Comparison of ENCODE assay signal across 15 cellular contexts in the genomic region with DNA sequence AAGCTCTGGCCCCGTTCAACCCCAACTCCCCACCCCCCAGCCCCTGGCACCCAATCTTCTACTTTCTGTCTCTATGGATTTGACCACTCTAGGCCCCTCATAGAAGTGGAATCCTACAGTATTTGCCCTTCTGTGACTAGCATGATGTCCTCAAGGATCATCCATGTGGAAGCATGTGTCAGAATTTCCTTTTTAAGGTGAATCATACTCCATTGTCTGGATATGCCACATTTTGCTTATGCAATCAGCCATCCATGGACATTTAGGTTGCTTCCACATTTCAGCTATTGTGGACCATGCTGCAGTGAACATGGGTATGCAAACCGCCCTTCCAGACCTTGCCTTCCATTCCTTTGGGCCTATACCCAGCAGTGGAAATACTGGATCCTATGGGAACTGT. TPM values are rescaled to one million over a fixed set of nuclear protein-coding genes. Genes with fewer than 3 reads are reported as not detected.
DNase-seq lines count a peak whose midpoint lies in the region; ATAC-seq and TF ChIP-seq lines count a peak whose summit lies in the region.
"Had no signal": no experiment of that assay in that cellular context is flagged by ENCODE, and none has a peak within 500 bp of the region (broad histone marks: within the 10 kb centered on the region; RNA-seq: fewer than 3 reads in every experiment).

No MANE protein-coding gene starts in this region.

- H3K4me3 ChIP-seq in DND-41 (ENCODE audit: low read depth in 1 of 2, low read length in 2 of 2) = no peak overlapping the region
- H3K4me3 ChIP-seq: dorsolateral prefrontal cortex, HAP-1, heart right ventricle, pancreas, upper lobe of left lung had no signal

- no peaks in the 10 kb centered on the region for H3K79me2 ChIP-seq in DND-41 (ENCODE audit: insufficient read depth, low read length)

- peaks cover 22% of the 10 kb centered on the region for H3K4me1 Mint-ChIP-seq in activated CD4-positive, alpha-beta memory T cell treated with anti-CD3 and anti-CD28 coated beads for 36 hours (ENCODE audit: low read depth)
- H3K4me1 Mint-ChIP-seq in activated CD4-positive, alpha-beta memory T cell treated with anti-CD3 and anti-CD28 coated beads, Interleukin-2, amount 10 ng/mL, durations not matched to agents 7 days and 5 days = peaks cover 17% of the 10 kb centered on the region
- peaks cover 31% of the 10 kb centered on the region for H3K4me1 Mint-ChIP-seq in activated B cell treated with CpG ODN at 0.5 μM for 24 hours
- H3K4me1 Mint-ChIP-seq in naive thymus-derived CD8-positive, alpha-beta T cell = peaks cover 9 to 35% (median 29%) of the 10 kb centered on the region in 4 donors

- H3K27me3 Mint-ChIP-seq in activated CD4-positive, alpha-beta memory T cell treated with anti-CD3 and anti-CD28 coated beads for 36 hours = no peaks in the 10 kb centered on the region
- H3K27me3 Mint-ChIP-seq in activated CD4-positive, alpha-beta memory T cell treated with anti-CD3 and anti-CD28 coated beads, Interleukin-2, amount 10 ng/mL, durations not matched to agents 7 days and 5 days = no peaks in the 10 kb centered on the region
- no peaks in the 10 kb centered on the region for H3K27me3 Mint-ChIP-seq in activated B cell treated with CpG ODN at 0.5 μM for 24 hours
- H3K27me3 Mint-ChIP-seq in naive thymus-derived CD8-positive, alpha-beta T cell = no peaks in the 10 kb centered on the region

- no peak overlapping the region for H3K27ac Mint-ChIP-seq in activated CD4-positive, alpha-beta memory T cell treated with anti-CD3 and anti-CD28 coated beads for 36 hours
- H3K27ac Mint-ChIP-seq in activated CD4-positive, alpha-beta memory T cell treated with anti-CD3 and anti-CD28 coated beads, Interleukin-2, amount 10 ng/mL, durations not matched to agents 7 days and 5 days = no peak overlapping the region
- H3K27ac Mint-ChIP-seq in activated B cell treated with CpG ODN at 0.5 μM for 24 hours = peak overlapping the region; percentile 73
- H3K27ac Mint-ChIP-seq in naive thymus-derived CD8-positive, alpha-beta T cell = peak overlapping the region in 4 of 10 donors; percentile 78 to 94 (median 83)

- H3K9ac ChIP-seq in DND-41 (ENCODE audit: low read depth, low read length) = peak overlapping the region; percentile 44; the same call in 1 of the 2 replicates

- 0 out of 2 replicates have a peak overlapping the region, but pooled peaks have one; percentile 4 for H3K27ac ChIP-seq in DND-41 (ENCODE audit: low read length)
- H3K27ac ChIP-seq: dorsolateral prefrontal cortex, heart right ventricle, pancreas, upper lobe of left lung had no signal

- POLR2A ChIA-PET in activated CD4-positive, alpha-beta memory T cell treated with anti-CD3 and anti-CD28 coated beads for 36 hours (lab: Charles Lee) = no interaction called here
- POLR2A ChIA-PET in activated CD4-positive, alpha-beta memory T cell treated with anti-CD3 and anti-CD28 coated beads, Interleukin-2, amount 10 ng/mL, durations not matched to agents 7 days and 5 days (lab: Charles Lee) = no interaction called here
- POLR2A ChIA-PET in activated B cell treated with CpG ODN at 0.5 μM for 24 hours (lab: Charles Lee) = interaction anchor here (2.0 kb wide), 1 partner anchor 15 kb away, joined by 9 read pairs; no protein-coding TSS in a partner anchor
- POLR2A ChIA-PET in naive thymus-derived CD8-positive, alpha-beta T cell (lab: Charles Lee) = interaction anchor here (1.0 to 2.4 kb wide), 3 partner anchors 12 to 15 kb away, joined by 4 to 8 read pairs (median 7); a partner anchor contains a TSS

- peak overlapping the region; percentile 19; the same call in 1 of the 2 replicates for H2AFZ ChIP-seq in DND-41 (ENCODE audit: low read depth, low read length)

- peaks cover 2% of the 10 kb centered on the region for H3K36me3 Mint-ChIP-seq in activated CD4-positive, alpha-beta memory T cell treated with anti-CD3 and anti-CD28 coated beads for 36 hours
- H3K36me3 Mint-ChIP-seq in activated CD4-positive, alpha-beta memory T cell treated with anti-CD3 and anti-CD28 coated beads, Interleukin-2, amount 10 ng/mL, durations not matched to agents 7 days and 5 days (ENCODE audit: low read depth) = peaks cover 13% of the 10 kb centered on the region
- H3K36me3 Mint-ChIP-seq in activated B cell treated with CpG ODN at 0.5 μM for 24 hours (ENCODE audit: low read depth) = peaks cover 24% of the 10 kb centered on the region
- H3K36me3 Mint-ChIP-seq in naive thymus-derived CD8-positive, alpha-beta T cell = peaks cover 0 to 23% (median 0%) of the 10 kb centered on the region in 3 donors

- DNase-seq in activated CD4-positive, alpha-beta memory T cell treated with anti-CD3 and anti-CD28 coated beads for 36 hours = no peak
- DNase-seq in activated CD4-positive, alpha-beta memory T cell treated with anti-CD3 and anti-CD28 coated beads, Interleukin-2, amount 10 ng/mL, durations not matched to agents 7 days and 5 days = no peak
- DNase-seq in DND-41 (no peak), activated B cell treated with CpG ODN at 0.5 μM for 24 hours (no peak), HPDE6-E6E7 (ENCODE audit: extremely low spot score) (no peak), NCI-H510A treated with DMSO at 0.1 percent for 48 hours (lab: John Stamatoyannopoulos, UW) (no peak)
- no peak for DNase-seq in naive thymus-derived CD8-positive, alpha-beta T cell
- DNase-seq: dorsolateral prefrontal cortex, mesendoderm had no signal

- intact Hi-C loops in activated CD4-positive, alpha-beta memory T cell treated with anti-CD3 and anti-CD28 coated beads for 36 hours (cut with micrococcal nuclease) = no loop called here
- intact Hi-C loops in activated B cell treated with CpG ODN at 0.5 μM for 24 hours (cut with micrococcal nuclease) = loop anchor here (1.0 to 2.0 kb wide), 3 partner anchors 8 to 29 kb away; no protein-coding TSS in a partner anchor

- peak overlapping the region; percentile 63; the same call in 1 of the 2 replicates for H3K4me2 ChIP-seq in DND-41 (ENCODE audit: insufficient read depth, low read length)

- TF ChIP-seq CTCF in DND-41 (IDR thresholded peaks at IDR 0.05; ENCODE audit: borderline replicate concordance, extremely low read depth, low read length, poor library complexity, severe bottlenecking) (no peak), activated B cell treated with CpG ODN at 0.5 μM for 24 hours (IDR thresholded peaks at IDR 0.05) (no peak)

- no peaks in the 10 kb centered on the region for H3K9me3 Mint-ChIP-seq in activated CD4-positive, alpha-beta memory T cell treated with anti-CD3 and anti-CD28 coated beads for 36 hours
- H3K9me3 Mint-ChIP-seq in activated CD4-positive, alpha-beta memory T cell treated with anti-CD3 and anti-CD28 coated beads, Interleukin-2, amount 10 ng/mL, durations not matched to agents 7 days and 5 days = no peaks in the 10 kb centered on the region
- no peaks in the 10 kb centered on the region for H3K9me3 Mint-ChIP-seq in activated B cell treated with CpG ODN at 0.5 μM for 24 hours
- no peaks in the 10 kb centered on the region for H3K9me3 Mint-ChIP-seq in naive thymus-derived CD8-positive, alpha-beta T cell

- CTCF ChIA-PET in activated CD4-positive, alpha-beta memory T cell treated with anti-CD3 and anti-CD28 coated beads for 36 hours (lab: Charles Lee) = no interaction called here
- CTCF ChIA-PET in activated CD4-positive, alpha-beta memory T cell treated with anti-CD3 and anti-CD28 coated beads, Interleukin-2, amount 10 ng/mL, durations not matched to agents 7 days and 5 days (lab: Charles Lee) = no interaction called here
- CTCF ChIA-PET in activated B cell treated with CpG ODN at 0.5 μM for 24 hours (lab: Charles Lee) = interaction anchor here (0.7 to 1.7 kb wide), 2 partner anchors 15 to 84 kb away, joined by 3 read pairs; no protein-coding TSS in a partner anchor

- no peaks in the 10 kb centered on the region for H3K27me3 ChIP-seq in DND-41 (ENCODE audit: insufficient read depth, low read length, poor library complexity)
- H3K27me3 ChIP-seq: upper lobe of left lung had no signal

- H3K36me3 ChIP-seq in DND-41 (ENCODE audit: insufficient read depth, low read length) = peaks cover 16% of the 10 kb centered on the region
- H3K36me3 ChIP-seq: pancreas had no signal

- H3K9me3 ChIP-seq in DND-41 (ENCODE audit: insufficient read depth, low read length, severe bottlenecking) = no peaks in the 10 kb centered on the region
- H3K9me3 ChIP-seq: HAP-1, heart right ventricle, pancreas, upper lobe of left lung had no signal

- H4K20me1 ChIP-seq in DND-41 (ENCODE audit: insufficient read depth, low read length) = no peaks in the 10 kb centered on the region

- H3K4me3 Mint-ChIP-seq in activated CD4-positive, alpha-beta memory T cell treated with anti-CD3 and anti-CD28 coated beads for 36 hours = peak overlapping the region; percentile 26
- H3K4me3 Mint-ChIP-seq in activated CD4-positive, alpha-beta memory T cell treated with anti-CD3 and anti-CD28 coated beads, Interleukin-2, amount 10 ng/mL, durations not matched to agents 7 days and 5 days = no peak overlapping the region
- no peak overlapping the region for H3K4me3 Mint-ChIP-seq in activated B cell treated with CpG ODN at 0.5 μM for 24 hours
- peak overlapping the region in 9 of 10 donors; percentile 63 to 79 (median 72) for H3K4me3 Mint-ChIP-seq in naive thymus-derived CD8-positive, alpha-beta T cell

- no peak for ATAC-seq in DND-41 (ENCODE audit: insufficient read depth, low read depth)
- ATAC-seq in activated B cell treated with CpG ODN at 0.5 μM for 24 hours (ENCODE audit: low read depth) = no peak
- ATAC-seq in naive thymus-derived CD8-positive, alpha-beta T cell = no peak
- no peak for ATAC-seq in GM21723 (IDR thresholded peaks at IDR 0.05; ENCODE audit: unreplicated experiment)
- ATAC-seq: Right ventricle myocardium inferior had no signal

- peaks cover 16% of the 10 kb centered on the region for H3K4me1 ChIP-seq in DND-41 (ENCODE audit: insufficient read depth, low read length)
- H3K4me1 ChIP-seq: HAP-1, pancreas had no signal

RNA-seq across cellular contexts. Expression of a gene that starts 15.5 kb away (rescaled TPM):
- 10 to 100 TPM; 18.1 to 18.9 TPM for total RNA-seq in activated CD4-positive, alpha-beta memory T cell treated with anti-CD3 and anti-CD28 coated beads for 36 hours
- total RNA-seq in activated CD4-positive, alpha-beta memory T cell treated with anti-CD3 and anti-CD28 coated beads, Interleukin-2, amount 10 ng/mL, durations not matched to agents 7 days and 5 days = 10 to 100 TPM; 21.1 to 21.8 TPM
- 25.3 and 25.8 TPM in 2 replicates for total RNA-seq in activated B cell treated with CpG ODN at 0.5 μM for 24 hours
- 10 to 100 TPM; 25.3 to 27.3 TPM for total RNA-seq in naive thymus-derived CD8-positive, alpha-beta T cell
- 10 to 100 TPM; 28.7 to 37.6 (median 33.8) TPM for polyA plus RNA-seq in naive thymus-derived CD8-positive, alpha-beta T cell

Comparison
In these comparisons a context has a peak if more than half of its experiments do, and no peak if none do; other contexts are left out.
1. H3K4me3 Mint-ChIP-seq: peak in activated CD4-positive, alpha-beta memory T cell treated with anti-CD3 and anti-CD28 coated beads for 36 hours (single experiment) and naive thymus-derived CD8-positive, alpha-beta T cell (9 of 10); none in activated CD4-positive, alpha-beta memory T cell treated with anti-CD3 and anti-CD28 coated beads, Interleukin-2, amount 10 ng/mL, durations not matched to agents 7 days and 5 days (single experiment) and activated B cell treated with CpG ODN at 0.5 μM for 24 hours (single experiment).
2. POLR2A ChIA-PET loops: an anchor here in activated B cell treated with CpG ODN at 0.5 μM for 24 hours (2.0 kb wide) and naive thymus-derived CD8-positive, alpha-beta T cell (1.0 to 2.4 kb wide); none called in activated CD4-positive, alpha-beta memory T cell treated with anti-CD3 and anti-CD28 coated beads for 36 hours and activated CD4-positive, alpha-beta memory T cell treated with anti-CD3 and anti-CD28 coated beads, Interleukin-2, amount 10 ng/mL, durations not matched to agents 7 days and 5 days.